2 cellular contexts compared by ENCODE assay signal in genomic region chr12:119075222-119075787, GRCh38.
A peak's percentile ranks its signal among the peaks of the same experiment; 100 is the strongest.
TF ChIP-seq lines count a peak whose summit lies in the region.

No MANE protein-coding gene starts in this region.

TF ChIP-seq in HepG2, 621 proteins besides CTCF, POLR2A, EP300 and RAD21 (continued from another document):
- TF ChIP-seq ZNF576 (CRISPR knock-in tag; IDR thresholded peaks at IDR 0.05) (no peak), KAT8 (CRISPR knock-in tag; IDR thresholded peaks at IDR 0.05) (no peak), RXRB (CRISPR knock-in tag; IDR thresholded peaks at IDR 0.05; ENCODE audit: borderline replicate concordance) (no peak), ZNF264 (CRISPR knock-in tag; IDR thresholded peaks at IDR 0.05) (no peak), PHF8 (CRISPR knock-in tag; IDR thresholded peaks at IDR 0.05) (no peak), SP1 (IDR thresholded peaks at IDR 0.05) (no peak), SP1 (CRISPR knock-in tag; IDR thresholded peaks at IDR 0.05) (no peak), ZNF766 (CRISPR knock-in tag; IDR thresholded peaks at IDR 0.05; ENCODE audit: borderline replicate concordance) (no peak), ZNF124 (CRISPR knock-in tag; IDR thresholded peaks at IDR 0.05) (no peak)

TF ChIP-seq in K562, 482 proteins besides CTCF, POLR2A, EP300 and RAD21 (continued from another document):
- TF ChIP-seq ATF3 (IDR thresholded peaks at IDR 0.05) (peak; percentile 7; the same call in 1 of the 2 replicates), ATF3 (CRISPR knock-in tag; conservative IDR thresholded peaks at IDR 0.05) (no peak), SMARCC2 (IDR thresholded peaks at IDR 0.05; ENCODE audit: low read depth) (no peak), RNF219 (CRISPR knock-in tag; IDR thresholded peaks at IDR 0.05) (no peak)
